8 cellular contexts compared by ENCODE assay signal in genomic region chr2:98822301-98823164, GRCh38.
DNase-seq lines count a peak whose midpoint lies in the region; ATAC-seq and TF ChIP-seq lines count a peak whose summit lies in the region.

No MANE protein-coding gene starts in this region.

- no peak overlapping the region for H3K4me3 ChIP-seq in astrocyte of the spinal cord (ENCODE audit: low read depth, low read length)
- no peak overlapping the region for H3K4me3 ChIP-seq in Karpas-422 (ENCODE audit: low read length)

- no peaks in the 10 kb centered on the region for H3K9me2 ChIP-seq in Karpas-422 (replicated peaks; ENCODE audit: insufficient read depth, low read length)

- peaks cover 20% of the 10 kb centered on the region for H3K27me3 Mint-ChIP-seq in T-helper 2 cell treated with Interferon-gamma antibody and Interleukin-4, amounts not matched to agents 5 μg/mL and 100 μg/mL, for 36 hours (ENCODE audit: low read depth)
- H3K27me3 Mint-ChIP-seq in immature natural killer cell (ENCODE audit: low read depth in 3 of 3), result peaks cover 0 to 5% (median 2%) of the 10 kb centered on the region in 3 donors

- no peak overlapping the region for H3K27ac Mint-ChIP-seq in T-helper 2 cell treated with Interferon-gamma antibody and Interleukin-4, amounts not matched to agents 5 μg/mL and 100 μg/mL, for 36 hours
- H3K27ac Mint-ChIP-seq in immature natural killer cell, result no peak overlapping the region

- no peak overlapping the region for H3K4me2 ChIP-seq in Karpas-422 (ENCODE audit: low read depth, low read length, poor library complexity, severe bottlenecking)

- no peaks in the 10 kb centered on the region for H3K9me3 ChIP-seq in Karpas-422 (ENCODE audit: low read length)

- peaks cover 2% of the 10 kb centered on the region for H3K36me3 Mint-ChIP-seq in T-helper 2 cell treated with Interferon-gamma antibody and Interleukin-4, amounts not matched to agents 5 μg/mL and 100 μg/mL, for 36 hours (ENCODE audit: low read depth)
- H3K36me3 Mint-ChIP-seq in immature natural killer cell, result peaks cover 0 to 5% (median 0%) of the 10 kb centered on the region in 3 donors

- no peaks in the 10 kb centered on the region for H3K9me3 Mint-ChIP-seq in T-helper 2 cell treated with Interferon-gamma antibody and Interleukin-4, amounts not matched to agents 5 μg/mL and 100 μg/mL, for 36 hours
- no peaks in the 10 kb centered on the region for H3K9me3 Mint-ChIP-seq in immature natural killer cell

- peak; percentile 34 for TF ChIP-seq CTCF in astrocyte of the spinal cord (IDR thresholded peaks at IDR 0.05; ENCODE audit: low read depth, low read length)

- H3K9ac ChIP-seq in Karpas-422 (ENCODE audit: low read length), result no peak overlapping the region

- peak; percentile 58 for DNase-seq in T-helper 2 cell treated with Interferon-gamma antibody and Interleukin-4, amounts not matched to agents 5 μg/mL and 100 μg/mL, for 36 hours (ENCODE audit: low spot score)
- DNase-seq in astrocyte of the spinal cord (ENCODE audit: low read depth, low spot score) (no peak), immature natural killer cell (peak; percentile 51 to 65 (median 57)), Karpas-422 (no peak), GDM1 (lab: John Stamatoyannopoulos, UW) (no peak), NCI-H187 treated with DMSO at 0.1 percent for 48 hours (lab: John Stamatoyannopoulos, UW) (no peak)
- DNase-seq in stimulated activated CD4-positive, alpha-beta T cell treated with anti-CD3 and anti-CD28 coated beads, Interleukin-15, amount 100 ng/mL, for 1 hour (ENCODE audit: low read depth in 1 of 2, low spot score in 1 of 2), result peak; percentile 21 to 53

- no peaks in the 10 kb centered on the region for H3K4me1 ChIP-seq in Karpas-422 (ENCODE audit: low read length)

- H2AFZ ChIP-seq in Karpas-422 (ENCODE audit: low read length), result no peak overlapping the region

- H3K4me3 Mint-ChIP-seq in T-helper 2 cell treated with Interferon-gamma antibody and Interleukin-4, amounts not matched to agents 5 μg/mL and 100 μg/mL, for 36 hours, result no peak overlapping the region
- peak overlapping the region in 4 of 5 donors; percentile 10 to 58 (median 38) for H3K4me3 Mint-ChIP-seq in immature natural killer cell

- H3K36me3 ChIP-seq in Karpas-422 (ENCODE audit: insufficient read depth, low read length), result no peaks in the 10 kb centered on the region

- H3K79me2 ChIP-seq in Karpas-422 (ENCODE audit: low read length), result no peaks in the 10 kb centered on the region

- H4K20me1 ChIP-seq in Karpas-422 (ENCODE audit: insufficient read depth, low read depth, low read length), result no peaks in the 10 kb centered on the region

- peaks cover 26% of the 10 kb centered on the region for H3K4me1 Mint-ChIP-seq in T-helper 2 cell treated with Interferon-gamma antibody and Interleukin-4, amounts not matched to agents 5 μg/mL and 100 μg/mL, for 36 hours (ENCODE audit: low read depth)
- H3K4me1 Mint-ChIP-seq in immature natural killer cell, result peaks cover 5 to 9% of the 10 kb centered on the region in 2 donors

- in situ Hi-C loops in astrocyte of the spinal cord (cut with HindIII; ENCODE audit: low sequenced_read_pairs), result no loop called here

- H3K27me3 ChIP-seq in Karpas-422 (ENCODE audit: low read length), result no peaks in the 10 kb centered on the region

- H3K27ac ChIP-seq in Karpas-422 (ENCODE audit: low read length), result no peak overlapping the region

- ATAC-seq in GM19455 (IDR thresholded peaks at IDR 0.05; ENCODE audit: unreplicated experiment), result no peak

Comparison
In these comparisons a context has a peak if more than half of its experiments do, and no peak if none do; other contexts are left out.
1. DNase-seq: peak in T-helper 2 cell treated with Interferon-gamma antibody and Interleukin-4, amounts not matched to agents 5 μg/mL and 100 μg/mL, for 36 hours (single experiment), immature natural killer cell (3 of 3) and stimulated activated CD4-positive, alpha-beta T cell treated with anti-CD3 and anti-CD28 coated beads, Interleukin-15, amount 100 ng/mL, for 1 hour (2 of 2); none in astrocyte of the spinal cord (single experiment), Karpas-422 (single experiment), GDM1 (single experiment) and NCI-H187 treated with DMSO at 0.1 percent for 48 hours (single experiment).